Comparison of ENCODE assay signal across 10 cellular contexts in genomic region chr9:24518545-24518944, GRCh38. TPM values are rescaled to one million over a fixed set of nuclear protein-coding genes. Genes with fewer than 3 reads are reported as not detected.
"Had no signal": no experiment of that assay in that cellular context is flagged by ENCODE, and none has a peak within 500 bp of the region (broad histone marks: within the 10 kb centered on the region; RNA-seq: fewer than 3 reads in every experiment).

No MANE protein-coding gene starts in this region.

- H3K4me1 Mint-ChIP-seq: H9 had no signal

- ATAC-seq: K562 had no signal

- H2AFZ ChIP-seq: GM23248 had no signal

- H3K27ac ChIP-seq: GM23248, HL-60, KMS-11 had no signal

- H3K4me3 Mint-ChIP-seq: H9 had no signal

- H3K27ac Mint-ChIP-seq: H9 had no signal

- FAIRE-seq: H54, K562 had no signal

- DNase-seq: GM23248, GOT3, H9, HCEC 1CT, Karpas-422 had no signal

- H3K9ac ChIP-seq: GM23248, KMS-11 had no signal

- H3K4me3 ChIP-seq: GM23248, K562 had no signal

- H3K9me3 Mint-ChIP-seq: H9 had no signal

- H3K4me2 ChIP-seq: KMS-11 had no signal

RNA-seq across cellular contexts. Expression of gene IZUMO3, which starts 27.2 kb away (rescaled TPM):
- total RNA-seq: GM23248, H9, HT1080, K562 had no signal
- polyA plus RNA-seq: GM23248, K562 had no signal
